Comparison of ENCODE assay signal across 8 cellular contexts in genomic region chr9:128881627-128881883, GRCh38. TPM values are rescaled to one million over a fixed set of nuclear protein-coding genes. Genes with fewer than 3 reads are reported as not detected.
DNase-seq lines count a peak whose midpoint lies in the region; ATAC-seq and TF ChIP-seq lines count a peak whose summit lies in the region.

No MANE protein-coding gene starts in this region.

- TF ChIP-seq CTCF in right atrium auricular region (IDR thresholded peaks at IDR 0.05): no peak
- no peak for TF ChIP-seq CTCF in spleen (IDR thresholded peaks at IDR 0.05 in 8 of 11, conservative IDR thresholded peaks at IDR 0.05 in 3 of 11)

- H3K4me3 Mint-ChIP-seq in activated CD4-positive, alpha-beta memory T cell treated with anti-CD3 and anti-CD28 coated beads, Interleukin-2, amount 10 ng/mL, durations not matched to agents 7 days and 5 days: peak overlapping the region; percentile 93

- CTCF ChIA-PET in activated CD4-positive, alpha-beta memory T cell treated with anti-CD3 and anti-CD28 coated beads, Interleukin-2, amount 10 ng/mL, durations not matched to agents 7 days and 5 days (lab: Charles Lee): interaction anchor here (0.6 to 3.5 kb wide), 7 partner anchors 19 to 247 kb away, joined by 3 to 20 read pairs (median 5); partner anchors contain the start of genes ENDOG and PKN3

- H3K9me3 ChIP-seq in right atrium auricular region (no peaks in the 10 kb centered on the region), spleen (no peaks in the 10 kb centered on the region)

- H3K36me3 Mint-ChIP-seq in activated CD4-positive, alpha-beta memory T cell treated with anti-CD3 and anti-CD28 coated beads, Interleukin-2, amount 10 ng/mL, durations not matched to agents 7 days and 5 days (ENCODE audit: low read depth): peaks cover 40% of the 10 kb centered on the region

- H3K27me3 Mint-ChIP-seq in activated CD4-positive, alpha-beta memory T cell treated with anti-CD3 and anti-CD28 coated beads, Interleukin-2, amount 10 ng/mL, durations not matched to agents 7 days and 5 days: no peaks in the 10 kb centered on the region

- ATAC-seq in GM19455 (IDR thresholded peaks at IDR 0.05; ENCODE audit: unreplicated experiment): no peak

- TF ChIP-seq POLR2A in spleen (IDR thresholded peaks at IDR 0.05): no peak

- H3K36me3 ChIP-seq in right atrium auricular region: peaks cover 16% of the 10 kb centered on the region
- peaks cover 0 to 17% (median 12%) of the 10 kb centered on the region in 6 donors for H3K36me3 ChIP-seq in spleen

- H3K4me1 Mint-ChIP-seq in activated CD4-positive, alpha-beta memory T cell treated with anti-CD3 and anti-CD28 coated beads, Interleukin-2, amount 10 ng/mL, durations not matched to agents 7 days and 5 days: peaks cover 61% of the 10 kb centered on the region

- no peaks in the 10 kb centered on the region for H3K27me3 ChIP-seq in right atrium auricular region
- H3K27me3 ChIP-seq in spleen (replicated peaks in 1 of 7): no peaks in the 10 kb centered on the region

- peaks cover 0 to 73% of the 10 kb centered on the region in 2 donors for H3K4me1 ChIP-seq in right atrium auricular region
- H3K4me1 ChIP-seq in spleen: peaks cover 16 to 66% (median 46%) of the 10 kb centered on the region in 6 donors

- POLR2A ChIA-PET in activated CD4-positive, alpha-beta memory T cell treated with anti-CD3 and anti-CD28 coated beads, Interleukin-2, amount 10 ng/mL, durations not matched to agents 7 days and 5 days (lab: Charles Lee): interaction anchor here (0.6 to 4.1 kb wide), 15 partner anchors 10 to 339 kb away, joined by 3 to 43 read pairs (median 4); partner anchors contain the start of genes DOLK, DYNC2I2, ENDOG and NUP188

- intact Hi-C loops in spleen (cut with DNase I; ENCODE audit: low total_unique reads): no loop called here

- no peaks in the 10 kb centered on the region for H3K9me3 Mint-ChIP-seq in activated CD4-positive, alpha-beta memory T cell treated with anti-CD3 and anti-CD28 coated beads, Interleukin-2, amount 10 ng/mL, durations not matched to agents 7 days and 5 days

- H3K4me3 ChIP-seq in right atrium auricular region (peak overlapping the region; percentile 88 to 98), spleen (peak overlapping the region; percentile 84 to 94 (median 92))

- peak overlapping the region; percentile 85 for H3K27ac Mint-ChIP-seq in activated CD4-positive, alpha-beta memory T cell treated with anti-CD3 and anti-CD28 coated beads, Interleukin-2, amount 10 ng/mL, durations not matched to agents 7 days and 5 days

- DNase-seq in HCEC 1CT: peak; percentile 24
- DNase-seq in activated CD4-positive, alpha-beta memory T cell treated with anti-CD3 and anti-CD28 coated beads, Interleukin-2, amount 10 ng/mL, durations not matched to agents 7 days and 5 days: no peak
- DNase-seq in right atrium auricular region (ENCODE audit: low spot score): no peak
- no peak for DNase-seq in spleen
- DNase-seq in NAMALWA (ENCODE audit: low spot score): no peak
- no peak for DNase-seq in NCI-H187 treated with DMSO at 0.1 percent for 48 hours (lab: John Stamatoyannopoulos, UW)
- DNase-seq in DMS 273 treated with DMSO at 0.1 percent for 48 hours (lab: John Stamatoyannopoulos, UW): no peak

- H3K27ac ChIP-seq in right atrium auricular region (peak overlapping the region; percentile 97 to 98), spleen (peak overlapping the region; percentile 40 to 98 (median 96))

- 0 to 1% (median 0%) methylated on average over 20 of the region's 20 CpGs for WGBS in spleen, 5 donors

RNA-seq across cellular contexts. Expression of gene KYAT1, which starts 0.2 kb away (rescaled TPM):
- total RNA-seq in activated CD4-positive, alpha-beta memory T cell treated with anti-CD3 and anti-CD28 coated beads, Interleukin-2, amount 10 ng/mL, durations not matched to agents 7 days and 5 days: 10 to 100 TPM; 12.7 to 14.8 TPM
- 10 to 100 TPM; 10.1 to 15.1 TPM for total RNA-seq in right atrium auricular region
- 1 to 10 TPM; 4.7 to 8.7 (median 6.4) TPM for total RNA-seq in spleen
- polyA plus RNA-seq in spleen: 10 to 100 TPM in 1 of 3 donors, 1 to 10 TPM in 2; 6.6 to 19.9 (median 7.9) TPM

RNA-seq across cellular contexts. Expression of gene LRRC8A, which starts 0.4 kb away (rescaled TPM):
- total RNA-seq in activated CD4-positive, alpha-beta memory T cell treated with anti-CD3 and anti-CD28 coated beads, Interleukin-2, amount 10 ng/mL, durations not matched to agents 7 days and 5 days: 10 to 100 TPM; 37.1 to 38.1 TPM
- total RNA-seq in right atrium auricular region: 10 to 100 TPM; 45.3 to 65.9 TPM
- 10 to 100 TPM; 22.8 to 59.0 (median 39.1) TPM for total RNA-seq in spleen
- polyA plus RNA-seq in spleen: 10 to 100 TPM in 1 of 3 donors, 1 to 10 TPM in 2; 3.5 to 10.3 (median 5.8) TPM

RNA-seq across cellular contexts. Expression of gene PHYHD1, which starts 39.2 kb away (rescaled TPM):
- total RNA-seq in activated CD4-positive, alpha-beta memory T cell treated with anti-CD3 and anti-CD28 coated beads, Interleukin-2, amount 10 ng/mL, durations not matched to agents 7 days and 5 days: 1 to 10 TPM; 1.1 to 1.4 TPM
- total RNA-seq in right atrium auricular region (10 to 100 TPM; 21.3 to 51.9 TPM), spleen (10 to 100 TPM in 5 of 7 donors, 1 to 10 TPM in 2; 7.2 to 22.3 (median 10.9) TPM)
- polyA plus RNA-seq in spleen: 10 to 100 TPM; 12.0 to 13.2 (median 13.2) TPM

RNA-seq across cellular contexts. Expression of gene SPOUT1, which starts 52.0 kb away (rescaled TPM):
- total RNA-seq in activated CD4-positive, alpha-beta memory T cell treated with anti-CD3 and anti-CD28 coated beads, Interleukin-2, amount 10 ng/mL, durations not matched to agents 7 days and 5 days: 10 to 100 TPM; 54.3 to 59.2 TPM
- total RNA-seq in right atrium auricular region (10 to 100 TPM in 1 of 2 donors, 1 to 10 TPM in 1; 8.5 to 11.6 TPM), spleen (10 to 100 TPM; 34.9 to 54.3 (median 40.3) TPM)
- 10 to 100 TPM; 31.9 to 53.5 (median 37.5) TPM for polyA plus RNA-seq in spleen
